1 cellular context compared by ENCODE assay signal in genomic region chr19:15198006-15198356, GRCh38.
TF ChIP-seq lines count a peak whose summit lies in the region.

No MANE protein-coding gene starts in this region.

TF ChIP-seq in GM23338, 12 proteins besides CTCF, POLR2A, EP300 and RAD21 (continued from another document):
- TF ChIP-seq ZNF462 (CRISPR knock-in tag; IDR thresholded peaks at IDR 0.05) = no peak
- TF ChIP-seq CREB1 (CRISPR knock-in tag; IDR thresholded peaks at IDR 0.05; ENCODE audit: low read depth) = no peak
- TF ChIP-seq ZNF114 (CRISPR knock-in tag; IDR thresholded peaks at IDR 0.05) = no peak
- no peak for TF ChIP-seq STAT1 (IDR thresholded peaks at IDR 0.05; ENCODE audit: unreplicated experiment)
- no peak for TF ChIP-seq ETS1 (IDR thresholded peaks at IDR 0.05)
- TF ChIP-seq JUNB (IDR thresholded peaks at IDR 0.05; ENCODE audit: unreplicated experiment) = no peak
- TF ChIP-seq REST (IDR thresholded peaks at IDR 0.05; ENCODE audit: unreplicated experiment) = no peak
TF ChIP-seq in GM23338: peak in this region for 0.
